In the genomic region with DNA sequence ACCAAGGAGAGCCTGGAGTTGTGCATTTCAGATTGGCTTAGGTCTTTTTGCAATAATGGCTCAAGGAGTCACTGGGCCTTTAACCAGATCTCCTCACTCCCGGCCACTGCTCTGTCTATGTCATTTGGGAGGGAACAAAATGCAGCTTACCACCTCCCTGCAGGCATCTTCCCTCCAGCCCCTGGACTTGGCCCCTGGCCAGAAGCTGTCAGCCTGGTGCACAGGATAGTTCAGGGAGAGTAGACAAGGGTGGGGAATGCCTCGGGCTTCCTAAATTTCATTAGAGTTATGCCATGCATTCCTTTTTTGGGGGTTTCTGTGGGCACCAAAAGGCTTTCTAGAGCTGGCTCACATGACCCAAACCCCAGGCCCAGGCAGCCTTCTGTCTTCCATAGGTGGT, we compare ENCODE assay signal across 25 cellular contexts.
"Had no signal": no experiment of that assay in that cellular context is flagged by ENCODE, and none has a peak within 500 bp of the region (broad histone marks: within the 10 kb centered on the region; RNA-seq: fewer than 3 reads in every experiment).

No MANE protein-coding gene starts in this region.

- H3K36me3 Mint-ChIP-seq: activated CD8-positive, alpha-beta memory T cell treated with anti-CD3 and anti-CD28 coated beads, Interleukin-2, amount 10 ng/mL, durations not matched to agents 7 days and 5 days; activated naive CD4-positive, alpha-beta T cell treated with anti-CD3 and anti-CD28 coated beads, Interleukin-2, amount 50 U/mL, for 72 hours had no signal

- H3K27me3 ChIP-seq: ascending aorta, body of pancreas, MG63 had no signal

- ATAC-seq: activated CD8-positive, alpha-beta memory T cell treated with anti-CD3 and anti-CD28 coated beads, Interleukin-2, amount 10 ng/mL, durations not matched to agents 7 days and 5 days; activated naive CD4-positive, alpha-beta T cell treated with anti-CD3 and anti-CD28 coated beads, Interleukin-2, amount 50 U/mL, for 72 hours; activated naive CD8-positive, alpha-beta T cell treated with anti-CD3 and anti-CD28 coated beads, Interleukin-2, amount 50 U/mL, for 24 hours; body of pancreas had no signal

- H3K9me3 ChIP-seq: ascending aorta, body of pancreas, MG63 had no signal

- H3K27ac Mint-ChIP-seq: activated CD8-positive, alpha-beta memory T cell treated with anti-CD3 and anti-CD28 coated beads, Interleukin-2, amount 10 ng/mL, durations not matched to agents 7 days and 5 days; activated naive CD4-positive, alpha-beta T cell treated with anti-CD3 and anti-CD28 coated beads, Interleukin-2, amount 50 U/mL, for 72 hours; activated naive CD8-positive, alpha-beta T cell treated with anti-CD3 and anti-CD28 coated beads, Interleukin-2, amount 50 U/mL, for 24 hours; activated T-cell treated with anti-CD3 and anti-CD28 coated beads, Interleukin-2, amount 50 U/mL, for 24 hours; activated T-helper 1 cell treated with anti-CD3 and anti-CD28 coated beads, Interleukin-12 subunit alpha, Interleukin-12 subunit beta, Interleukin-2, Interleukin-4 antibody, amounts not matched to agents 30 ng/mL and 10 ng/mL and 1 ng/mL, durations not matched to agents 14 hours and 24 hours and 36 hours had no signal

- H3K9me3 Mint-ChIP-seq: activated naive CD4-positive, alpha-beta T cell treated with anti-CD3 and anti-CD28 coated beads, Interleukin-2, amount 50 U/mL, for 72 hours; activated naive CD8-positive, alpha-beta T cell treated with anti-CD3 and anti-CD28 coated beads, Interleukin-2, amount 50 U/mL, for 24 hours; activated T-cell treated with anti-CD3 and anti-CD28 coated beads, Interleukin-2, amount 50 U/mL, for 24 hours had no signal

- H3K27ac ChIP-seq: ascending aorta, body of pancreas, coronary artery, KMS-11, VCaP had no signal

- H3K36me3 ChIP-seq: ascending aorta, MG63 had no signal

- H3K4me3 ChIP-seq: ascending aorta, body of pancreas, coronary artery, MG63 had no signal

- DNase-seq: activated CD4-positive, alpha-beta T cell treated with anti-CD3 and anti-CD28 coated beads, Interleukin-2, amount 50 U/mL, for 1 hour; activated CD4-positive, CD25-positive, alpha-beta regulatory T cell; activated CD8-positive, alpha-beta memory T cell treated with anti-CD3 and anti-CD28 coated beads, Interleukin-2, amount 10 ng/mL, durations not matched to agents 7 days and 5 days; activated effector memory CD4-positive, alpha-beta T cell treated with Interleukin-2 at 50 U/mL for 16 hours; activated naive CD4-positive, alpha-beta T cell; activated naive CD8-positive, alpha-beta T cell treated with anti-CD3 and anti-CD28 coated beads, Interleukin-2, amount 50 U/mL, for 24 hours; activated T-cell treated with anti-CD3 and anti-CD28 coated beads, Interleukin-2, amount 50 U/mL, for 24 hours; amniotic stem cell; body of pancreas; central memory CD4-positive, alpha-beta T cell; MG63; NCI-H1105; NCI-H1436 treated with DMSO at 0.1 percent for 48 hours; NCI-H187; NCI-H2081; NCI-H2171 treated with DMSO at 0.1 percent for 48 hours; NCI-H510A treated with DMSO at 0.1 percent for 48 hours; SIG-M5; T-helper 1 cell had no signal

- H3K4me3 Mint-ChIP-seq: activated CD8-positive, alpha-beta memory T cell treated with anti-CD3 and anti-CD28 coated beads, Interleukin-2, amount 10 ng/mL, durations not matched to agents 7 days and 5 days; activated naive CD8-positive, alpha-beta T cell treated with anti-CD3 and anti-CD28 coated beads, Interleukin-2, amount 50 U/mL, for 24 hours; activated T-cell treated with anti-CD3 and anti-CD28 coated beads, Interleukin-2, amount 50 U/mL, for 24 hours; activated T-helper 1 cell treated with anti-CD3 and anti-CD28 coated beads, Interleukin-12 subunit alpha, Interleukin-12 subunit beta, Interleukin-2, Interleukin-4 antibody, amounts not matched to agents 30 ng/mL and 10 ng/mL and 1 ng/mL, durations not matched to agents 14 hours and 24 hours and 36 hours had no signal

- H3K4me1 ChIP-seq: ascending aorta, body of pancreas had no signal

- H3K4me1 Mint-ChIP-seq: activated CD8-positive, alpha-beta memory T cell treated with anti-CD3 and anti-CD28 coated beads, Interleukin-2, amount 10 ng/mL, durations not matched to agents 7 days and 5 days; activated naive CD8-positive, alpha-beta T cell treated with anti-CD3 and anti-CD28 coated beads, Interleukin-2, amount 50 U/mL, for 24 hours had no signal
